In the genomic region with DNA sequence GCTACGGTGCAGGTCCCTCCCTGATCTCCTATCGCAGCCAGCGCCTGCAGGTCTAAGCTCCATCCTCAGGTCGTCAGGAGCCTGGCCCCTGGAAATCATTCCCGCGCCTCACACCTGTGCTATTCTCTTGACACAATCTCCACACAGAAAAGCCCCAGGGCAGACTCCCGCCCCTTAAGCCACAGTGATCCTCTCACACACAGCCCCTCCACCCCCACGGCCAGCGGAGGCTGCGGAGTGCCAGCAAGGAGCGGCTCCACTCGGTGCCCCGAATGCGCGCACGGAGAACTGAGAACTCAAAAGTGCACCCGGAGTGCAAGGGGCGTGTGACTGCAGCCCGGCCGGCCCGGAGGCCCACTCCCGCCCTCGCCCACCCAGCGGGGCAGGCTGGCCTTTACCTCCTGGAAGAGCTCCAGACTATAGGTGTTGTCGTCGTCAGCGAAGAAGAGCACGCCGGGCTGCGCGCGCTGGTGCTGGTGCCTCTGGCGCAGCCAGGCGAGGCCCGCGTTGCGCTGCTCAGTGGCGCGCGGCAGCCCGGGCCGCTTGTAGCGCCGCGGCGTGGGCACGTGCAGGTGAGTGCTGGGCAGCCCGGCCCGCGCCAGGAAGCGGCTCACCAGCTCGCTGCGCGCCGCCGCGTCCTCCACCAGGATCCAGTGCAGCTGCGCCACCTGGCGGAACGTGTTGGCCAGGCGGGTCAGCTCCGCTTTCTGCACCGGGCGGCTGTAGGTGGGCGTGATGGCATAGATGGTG, we compare ENCODE assay signal across 8 cellular contexts. TPM values are rescaled to one million over a fixed set of nuclear protein-coding genes. Genes with fewer than 3 reads are reported as not detected.
A peak's percentile ranks its signal among the peaks of the same experiment; 100 is the strongest.
DNase-seq lines count a peak whose midpoint lies in the region; ATAC-seq and TF ChIP-seq lines count a peak whose summit lies in the region.

No MANE protein-coding gene starts in this region.

- H3K36me3 ChIP-seq in psoas muscle (ENCODE audit: insufficient read depth in 1 of 2, low read depth in 1 of 2), result no peaks in the 10 kb centered on the region

- ATAC-seq in HG02610 (IDR thresholded peaks at IDR 0.05; ENCODE audit: unreplicated experiment) (peak; percentile 97), right cardiac atrium (peak; percentile 90 to 95), psoas muscle (peak; percentile 95 to 98 (median 97))

- 1% methylated on average over 65 of the region's 65 CpGs for WGBS in right cardiac atrium
- 0 to 1% (median 1%) methylated on average over 58 to 65 of the region's 65 CpGs for WGBS in psoas muscle, 3 donors

- TF ChIP-seq CTCF in GM12865 (IDR thresholded peaks at IDR 0.05; ENCODE audit: insufficient read depth, low read depth, low read length, missing control alignments) (peak; percentile 88), psoas muscle (IDR thresholded peaks at IDR 0.05) (peak; percentile 88)

- DNase-seq in GM12865 (ENCODE audit: low read depth) (peak; percentile 90), NCI-H1092 (lab: John Stamatoyannopoulos, UW) (peak; percentile 67), T follicular helper cell (ENCODE audit: low read depth) (peak; percentile 75), amniotic epithelial cell (ENCODE audit: low read depth) (peak; percentile 60), right cardiac atrium (peak; percentile 80 to 94 (median 92)), psoas muscle (peak; percentile 84 to 90), ureter (ENCODE audit: low spot score) (peak; percentile 83)

- H3K4me3 ChIP-seq in GM12865 (ENCODE audit: low read depth, low read length) (peak overlapping the region; percentile 46), right cardiac atrium (ENCODE audit: low read length) (peak overlapping the region; percentile 67), psoas muscle (peak overlapping the region; percentile 72)

- H3K27me3 ChIP-seq in right cardiac atrium (ENCODE audit: control insufficient read depth, insufficient read depth) (no peaks in the 10 kb centered on the region), psoas muscle (ENCODE audit: insufficient read depth in 3 of 3, low read length in 2 of 3) (peaks cover 0 to 44% (median 13%) of the 10 kb centered on the region in 3 donors)

- H3K9me3 ChIP-seq in right cardiac atrium (ENCODE audit: control insufficient read depth, low read length) (no peaks in the 10 kb centered on the region), psoas muscle (no peaks in the 10 kb centered on the region)

- H3K27ac ChIP-seq in right cardiac atrium (ENCODE audit: low read length) (no peak overlapping the region), psoas muscle (no peak overlapping the region)

- intact Hi-C loops in right cardiac atrium (cut with DNase I) (no loop called here), psoas muscle (cut with DNase I) (loop anchor here in 1 of 2 donors (5.0 to 10.0 kb wide), 3 partner anchors 248 to 433 kb away; no protein-coding TSS in a partner anchor)

- no peaks in the 10 kb centered on the region for H3K4me1 ChIP-seq in right cardiac atrium (ENCODE audit: control insufficient read depth, insufficient read depth, low read length)
- H3K4me1 ChIP-seq in psoas muscle, result no peaks in the 10 kb centered on the region

RNA-seq across cellular contexts. Expression of a gene that starts 1.2 kb away (rescaled TPM):
- total RNA-seq in right cardiac atrium (under 1 TPM in 2 of 4 donors, not detected in 2; 0.03 TPM), psoas muscle (not detected), ureter (not detected)
- polyA plus RNA-seq in right cardiac atrium (0.07 TPM), psoas muscle (under 1 TPM; 0.04 to 0.14 (median 0.04) TPM)
